Comparison of ENCODE assay signal across 17 cellular contexts in genomic region chr7:158979635-158980351, GRCh38.
DNase-seq lines count a peak whose midpoint lies in the region; ATAC-seq, FAIRE-seq and TF ChIP-seq lines count a peak whose summit lies in the region.
"Had no signal": no experiment of that assay in that cellular context is flagged by ENCODE, and none has a peak within 500 bp of the region (broad histone marks: within the 10 kb centered on the region; RNA-seq: fewer than 3 reads in every experiment).

No MANE protein-coding gene starts in this region.

- no peak for TF ChIP-seq EP300 in transverse colon (IDR thresholded peaks at IDR 0.05; ENCODE audit: low read depth)

- DNase-seq in M059J (ENCODE audit: low read depth) = peak; percentile 46
- no peak for DNase-seq in esophagus squamous epithelium (lab: John Stamatoyannopoulos, UW)
- DNase-seq in transverse colon = no peak
- no peak for DNase-seq in D721Med (ENCODE audit: insufficient read length, low spot score)
- DNase-seq in GM03348 (ENCODE audit: low spot score) = no peak
- DNase-seq: Caco-2; CD4-positive, CD25-positive, alpha-beta regulatory T cell; HCEC 1CT; KBM-7; NCI-H1436; NCI-H2029; NCI-H2171 treated with DMSO at 0.1 percent for 48 hours; NCI-H446 treated with DMSO at 0.1 percent for 48 hours; NCI-H774; SJCRH30 had no signal

- H3K9me3 ChIP-seq in esophagus squamous epithelium (peaks cover 0 to 40% (median 36%) of the 10 kb centered on the region in 3 donors), transverse colon (peaks cover 24 to 28% of the 10 kb centered on the region in 2 donors)

- no peaks in the 10 kb centered on the region for H3K27me3 ChIP-seq in esophagus squamous epithelium
- H3K27me3 ChIP-seq in rectal smooth muscle tissue (ENCODE audit: control insufficient read depth, insufficient read depth, low read length) = no peaks in the 10 kb centered on the region
- H3K27me3 ChIP-seq in transverse colon = no peaks in the 10 kb centered on the region
- H3K27me3 ChIP-seq: SJCRH30 had no signal

- H3K4me3 ChIP-seq in esophagus squamous epithelium (no peak overlapping the region), rectal smooth muscle tissue (ENCODE audit: low read length) (no peak overlapping the region), transverse colon (no peak overlapping the region)
- H3K4me3 ChIP-seq: SJCRH30 had no signal

- TF ChIP-seq POLR2A in esophagus squamous epithelium (IDR thresholded peaks at IDR 0.05) (no peak), transverse colon (IDR thresholded peaks at IDR 0.05) (no peak)

- H3K27ac ChIP-seq in esophagus squamous epithelium = peak overlapping the region in 3 of 4 donors; percentile 25 to 65 (median 53)
- H3K27ac ChIP-seq in rectal smooth muscle tissue (ENCODE audit: low read depth, low read length) = peak overlapping the region; percentile 74
- peak overlapping the region; percentile 57 to 66 (median 64) for H3K27ac ChIP-seq in transverse colon
- H3K27ac ChIP-seq: SJCRH30 had no signal

- FAIRE-seq in D721Med (lab: Jason Lieb, UNC) = no peak

- in situ Hi-C loops in transverse colon (cut with MboI; ENCODE audit: low pct_ligation_motif_present in 1 of 4, low pct_unique_long_range_greater_than_20kb in 1 of 4, low sequenced_read_pairs in 3 of 4) = loop anchor here in 3 of 4 donors (5.0 to 10.0 kb wide), 2 partner anchors 282 to 285 kb away; no protein-coding TSS in a partner anchor

- TF ChIP-seq CTCF in esophagus squamous epithelium (IDR thresholded peaks at IDR 0.05) (no peak), transverse colon (IDR thresholded peaks at IDR 0.05) (no peak), D721Med (IDR thresholded peaks at IDR 0.05; ENCODE audit: insufficient read depth, missing control alignments) (no peak)

- H3K4me1 ChIP-seq in esophagus squamous epithelium (peaks cover 9 to 23% (median 13%) of the 10 kb centered on the region in 3 donors), rectal smooth muscle tissue (ENCODE audit: control insufficient read depth, insufficient read depth, low read length) (peaks cover 8% of the 10 kb centered on the region), transverse colon (peaks cover 6 to 28% (median 12%) of the 10 kb centered on the region in 4 donors)
- H3K4me1 ChIP-seq: Caco-2 had no signal

- intact Hi-C loops in esophagus squamous epithelium (cut with DNase I) = loop anchor here (5.0 kb wide), 1 partner anchor 287 kb away; no protein-coding TSS in a partner anchor
- intact Hi-C loops in transverse colon (cut with DNase I; ENCODE audit: low total_unique reads) = loop anchor here (10.0 kb wide), 1 partner anchor 285 kb away; no protein-coding TSS in a partner anchor

- H3K36me3 ChIP-seq in esophagus squamous epithelium (no peaks in the 10 kb centered on the region), rectal smooth muscle tissue (ENCODE audit: control insufficient read depth, insufficient read depth, low read length) (no peaks in the 10 kb centered on the region), transverse colon (no peaks in the 10 kb centered on the region)
- H3K36me3 ChIP-seq: SJCRH30 had no signal

- no peak for ATAC-seq in HG02852 (IDR thresholded peaks at IDR 0.05; ENCODE audit: unreplicated experiment)

- no peak overlapping the region for H3K9ac ChIP-seq in rectal smooth muscle tissue (ENCODE audit: low read length)

- 50 to 89% methylated on average over 13 to 14 of the region's 22 CpGs for WGBS in esophagus squamous epithelium, 2 donors
- 75 to 77% methylated on average over 6 to 22 of the region's 22 CpGs for WGBS in transverse colon (ENCODE audit: low coverage in 1 of 2), 2 donors
